ENCODE assay signal across 1 cellular context in the genomic region with DNA sequence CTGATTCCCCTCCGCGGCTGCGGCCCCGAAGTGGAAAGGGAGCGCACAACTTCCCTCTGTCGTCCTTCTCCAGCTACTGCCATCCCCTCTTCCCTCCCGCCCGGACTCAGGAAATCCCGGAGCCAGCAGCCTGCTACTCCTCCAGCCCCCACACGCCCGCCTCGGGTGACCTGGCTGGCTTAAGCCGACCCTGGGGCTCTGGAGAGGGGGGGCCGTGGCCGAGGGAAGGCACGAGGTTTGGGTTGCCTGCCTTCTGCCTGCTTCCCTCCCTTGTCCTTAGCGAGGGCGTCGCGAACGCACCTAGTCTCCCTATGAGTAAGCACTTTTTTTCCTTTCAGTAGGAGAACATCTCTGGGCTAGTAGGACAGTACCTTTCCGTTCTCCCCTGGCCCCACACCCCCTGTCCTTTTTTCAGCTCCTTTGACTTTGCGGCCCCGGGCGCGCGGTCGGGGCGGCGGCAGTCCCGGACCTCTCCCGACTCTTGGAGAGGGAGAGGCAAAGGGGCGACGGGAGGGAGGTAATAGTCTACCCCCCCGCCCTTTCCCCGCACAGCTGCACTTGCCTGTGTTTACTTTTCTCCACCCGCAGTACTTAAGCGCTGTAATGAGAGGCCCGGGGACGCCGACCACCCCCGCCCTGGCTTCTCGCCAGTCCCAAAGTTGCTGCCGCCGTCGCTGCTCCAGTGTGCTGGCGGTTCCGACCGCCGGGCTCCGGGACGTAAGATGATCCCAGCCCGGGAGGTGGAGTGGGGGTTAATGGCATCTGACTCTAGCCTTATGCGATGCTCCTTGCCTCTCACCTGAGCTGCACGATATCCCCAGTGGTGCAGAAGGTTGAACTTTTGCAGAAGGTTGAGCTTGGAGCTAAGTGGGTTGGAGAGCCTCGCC.
A peak's percentile ranks its signal among the peaks of the same experiment; 100 is the strongest.
TF ChIP-seq lines count a peak whose summit lies in the region.

No MANE protein-coding gene starts in this region.

TF ChIP-seq in HEK293, 187 proteins besides CTCF, POLR2A, EP300 and RAD21 (continued from another document):
- TF ChIP-seq, protein P1, sequence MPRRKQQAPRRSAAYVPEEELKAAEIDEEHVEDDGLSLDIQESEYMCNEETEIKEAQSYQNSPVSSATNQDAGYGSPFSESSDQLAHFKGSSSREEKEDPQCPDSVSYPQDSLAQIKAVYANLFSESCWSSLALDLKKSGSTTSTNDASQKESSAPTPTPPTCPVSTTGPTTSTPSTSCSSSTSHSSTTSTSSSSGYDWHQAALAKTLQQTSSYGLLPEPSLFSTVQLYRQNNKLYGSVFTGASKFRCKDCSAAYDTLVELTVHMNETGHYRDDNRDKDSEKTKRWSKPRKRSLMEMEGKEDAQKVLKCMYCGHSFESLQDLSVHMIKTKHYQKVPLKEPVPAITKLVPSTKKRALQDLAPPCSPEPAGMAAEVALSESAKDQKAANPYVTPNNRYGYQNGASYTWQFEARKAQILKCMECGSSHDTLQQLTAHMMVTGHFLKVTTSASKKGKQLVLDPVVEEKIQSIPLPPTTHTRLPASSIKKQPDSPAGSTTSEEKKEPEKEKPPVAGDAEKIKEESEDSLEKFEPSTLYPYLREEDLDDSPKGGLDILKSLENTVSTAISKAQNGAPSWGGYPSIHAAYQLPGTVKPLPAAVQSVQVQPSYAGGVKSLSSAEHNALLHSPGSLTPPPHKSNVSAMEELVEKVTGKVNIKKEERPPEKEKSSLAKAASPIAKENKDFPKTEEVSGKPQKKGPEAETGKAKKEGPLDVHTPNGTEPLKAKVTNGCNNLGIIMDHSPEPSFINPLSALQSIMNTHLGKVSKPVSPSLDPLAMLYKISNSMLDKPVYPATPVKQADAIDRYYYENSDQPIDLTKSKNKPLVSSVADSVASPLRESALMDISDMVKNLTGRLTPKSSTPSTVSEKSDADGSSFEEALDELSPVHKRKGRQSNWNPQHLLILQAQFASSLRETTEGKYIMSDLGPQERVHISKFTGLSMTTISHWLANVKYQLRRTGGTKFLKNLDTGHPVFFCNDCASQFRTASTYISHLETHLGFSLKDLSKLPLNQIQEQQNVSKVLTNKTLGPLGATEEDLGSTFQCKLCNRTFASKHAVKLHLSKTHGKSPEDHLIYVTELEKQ (tag by site-specific recombination; IDR thresholded peaks at IDR 0.05; ENCODE audit: borderline replicate concordance) = peak; percentile 20; the same call in 1 of the 2 replicates
- TF ChIP-seq ZFP37 (tag by site-specific recombination; IDR thresholded peaks at IDR 0.05) (no peak), ZNF776 (tag by site-specific recombination; IDR thresholded peaks at IDR 0.05; ENCODE audit: borderline replicate concordance) (no peak), REPIN1 (tag by site-specific recombination; IDR thresholded peaks at IDR 0.05; ENCODE audit: low read depth) (no peak), GFI1B (tag by site-specific recombination; IDR thresholded peaks at IDR 0.05) (0 out of 2 replicates have a peak, but pooled peaks have one; percentile 7), SALL2 (tag by site-specific recombination; IDR thresholded peaks at IDR 0.05; ENCODE audit: borderline replicate concordance) (no peak), ZNF157 (tag by site-specific recombination; IDR thresholded peaks at IDR 0.05) (no peak), ZNF19 (tag by site-specific recombination; IDR thresholded peaks at IDR 0.05; ENCODE audit: low read depth) (no peak), ZNF350 (tag by site-specific recombination; IDR thresholded peaks at IDR 0.05) (no peak), ZNF792 (tag by site-specific recombination; IDR thresholded peaks at IDR 0.05) (no peak), ZNF23 (tag by site-specific recombination; IDR thresholded peaks at IDR 0.05; ENCODE audit: borderline replicate concordance) (no peak), ZNF777 (tag by site-specific recombination; IDR thresholded peaks at IDR 0.05; ENCODE audit: borderline replicate concordance) (no peak), SP2 (tag by site-specific recombination; IDR thresholded peaks at IDR 0.05) (no peak), ZNF560 (tag by site-specific recombination; IDR thresholded peaks at IDR 0.05; ENCODE audit: borderline replicate concordance) (no peak), WT1 (tag by site-specific recombination; IDR thresholded peaks at IDR 0.05) (peak; percentile 62; the same call in 1 of the 2 replicates), OVOL3 (tag by site-specific recombination; IDR thresholded peaks at IDR 0.05) (no peak), GLIS2 (tag by site-specific recombination; IDR thresholded peaks at IDR 0.05) (peak; percentile 70; the same call in 1 of the 2 replicates), ZNF433 (tag by site-specific recombination; IDR thresholded peaks at IDR 0.05; ENCODE audit: low read depth) (no peak), ZNF24 (tag by site-specific recombination; IDR thresholded peaks at IDR 0.05) (no peak), ZNF426 (tag by site-specific recombination; IDR thresholded peaks at IDR 0.05) (no peak)
- TF ChIP-seq, protein P2, sequence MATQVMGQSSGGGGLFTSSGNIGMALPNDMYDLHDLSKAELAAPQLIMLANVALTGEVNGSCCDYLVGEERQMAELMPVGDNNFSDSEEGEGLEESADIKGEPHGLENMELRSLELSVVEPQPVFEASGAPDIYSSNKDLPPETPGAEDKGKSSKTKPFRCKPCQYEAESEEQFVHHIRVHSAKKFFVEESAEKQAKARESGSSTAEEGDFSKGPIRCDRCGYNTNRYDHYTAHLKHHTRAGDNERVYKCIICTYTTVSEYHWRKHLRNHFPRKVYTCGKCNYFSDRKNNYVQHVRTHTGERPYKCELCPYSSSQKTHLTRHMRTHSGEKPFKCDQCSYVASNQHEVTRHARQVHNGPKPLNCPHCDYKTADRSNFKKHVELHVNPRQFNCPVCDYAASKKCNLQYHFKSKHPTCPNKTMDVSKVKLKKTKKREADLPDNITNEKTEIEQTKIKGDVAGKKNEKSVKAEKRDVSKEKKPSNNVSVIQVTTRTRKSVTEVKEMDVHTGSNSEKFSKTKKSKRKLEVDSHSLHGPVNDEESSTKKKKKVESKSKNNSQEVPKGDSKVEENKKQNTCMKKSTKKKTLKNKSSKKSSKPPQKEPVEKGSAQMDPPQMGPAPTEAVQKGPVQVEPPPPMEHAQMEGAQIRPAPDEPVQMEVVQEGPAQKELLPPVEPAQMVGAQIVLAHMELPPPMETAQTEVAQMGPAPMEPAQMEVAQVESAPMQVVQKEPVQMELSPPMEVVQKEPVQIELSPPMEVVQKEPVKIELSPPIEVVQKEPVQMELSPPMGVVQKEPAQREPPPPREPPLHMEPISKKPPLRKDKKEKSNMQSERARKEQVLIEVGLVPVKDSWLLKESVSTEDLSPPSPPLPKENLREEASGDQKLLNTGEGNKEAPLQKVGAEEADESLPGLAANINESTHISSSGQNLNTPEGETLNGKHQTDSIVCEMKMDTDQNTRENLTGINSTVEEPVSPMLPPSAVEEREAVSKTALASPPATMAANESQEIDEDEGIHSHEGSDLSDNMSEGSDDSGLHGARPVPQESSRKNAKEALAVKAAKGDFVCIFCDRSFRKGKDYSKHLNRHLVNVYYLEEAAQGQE (tag by site-specific recombination; IDR thresholded peaks at IDR 0.05) = no peak
- TF ChIP-seq, protein P3, sequence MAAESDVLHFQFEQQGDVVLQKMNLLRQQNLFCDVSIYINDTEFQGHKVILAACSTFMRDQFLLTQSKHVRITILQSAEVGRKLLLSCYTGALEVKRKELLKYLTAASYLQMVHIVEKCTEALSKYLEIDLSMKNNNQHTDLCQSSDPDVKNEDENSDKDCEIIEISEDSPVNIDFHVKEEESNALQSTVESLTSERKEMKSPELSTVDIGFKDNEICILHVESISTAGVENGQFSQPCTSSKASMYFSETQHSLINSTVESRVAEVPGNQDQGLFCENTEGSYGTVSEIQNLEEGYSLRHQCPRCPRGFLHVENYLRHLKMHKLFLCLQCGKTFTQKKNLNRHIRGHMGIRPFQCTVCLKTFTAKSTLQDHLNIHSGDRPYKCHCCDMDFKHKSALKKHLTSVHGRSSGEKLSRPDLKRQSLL (tag by site-specific recombination; IDR thresholded peaks at IDR 0.05) = no peak
- TF ChIP-seq, protein P4, sequence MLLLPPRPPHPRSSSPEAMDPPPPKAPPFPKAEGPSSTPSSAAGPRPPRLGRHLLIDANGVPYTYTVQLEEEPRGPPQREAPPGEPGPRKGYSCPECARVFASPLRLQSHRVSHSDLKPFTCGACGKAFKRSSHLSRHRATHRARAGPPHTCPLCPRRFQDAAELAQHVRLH (tag by site-specific recombination; IDR thresholded peaks at IDR 0.05) = no peak
- TF ChIP-seq, protein P5, sequence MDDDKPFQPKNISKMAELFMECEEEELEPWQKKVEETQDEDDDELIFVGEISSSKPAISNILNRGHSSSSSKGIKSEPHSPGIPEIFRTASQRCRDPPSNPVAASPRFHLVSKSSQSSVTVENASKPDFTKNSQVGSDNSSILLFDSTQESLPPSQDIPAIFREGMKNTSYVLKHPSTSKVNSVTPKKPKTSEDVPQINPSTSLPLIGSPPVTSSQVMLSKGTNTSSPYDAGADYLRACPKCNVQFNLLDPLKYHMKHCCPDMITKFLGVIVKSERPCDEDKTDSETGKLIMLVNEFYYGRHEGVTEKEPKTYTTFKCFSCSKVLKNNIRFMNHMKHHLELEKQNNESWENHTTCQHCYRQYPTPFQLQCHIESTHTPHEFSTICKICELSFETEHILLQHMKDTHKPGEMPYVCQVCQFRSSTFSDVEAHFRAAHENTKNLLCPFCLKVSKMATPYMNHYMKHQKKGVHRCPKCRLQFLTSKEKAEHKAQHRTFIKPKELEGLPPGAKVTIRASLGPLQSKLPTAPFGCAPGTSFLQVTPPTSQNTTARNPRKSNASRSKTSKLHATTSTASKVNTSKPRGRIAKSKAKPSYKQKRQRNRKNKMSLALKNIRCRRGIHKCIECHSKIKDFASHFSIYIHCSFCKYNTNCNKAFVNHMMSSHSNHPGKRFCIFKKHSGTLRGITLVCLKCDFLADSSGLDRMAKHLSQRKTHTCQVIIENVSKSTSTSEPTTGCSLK (tag by site-specific recombination; IDR thresholded peaks at IDR 0.05) = no peak
- TF ChIP-seq, protein P6, sequence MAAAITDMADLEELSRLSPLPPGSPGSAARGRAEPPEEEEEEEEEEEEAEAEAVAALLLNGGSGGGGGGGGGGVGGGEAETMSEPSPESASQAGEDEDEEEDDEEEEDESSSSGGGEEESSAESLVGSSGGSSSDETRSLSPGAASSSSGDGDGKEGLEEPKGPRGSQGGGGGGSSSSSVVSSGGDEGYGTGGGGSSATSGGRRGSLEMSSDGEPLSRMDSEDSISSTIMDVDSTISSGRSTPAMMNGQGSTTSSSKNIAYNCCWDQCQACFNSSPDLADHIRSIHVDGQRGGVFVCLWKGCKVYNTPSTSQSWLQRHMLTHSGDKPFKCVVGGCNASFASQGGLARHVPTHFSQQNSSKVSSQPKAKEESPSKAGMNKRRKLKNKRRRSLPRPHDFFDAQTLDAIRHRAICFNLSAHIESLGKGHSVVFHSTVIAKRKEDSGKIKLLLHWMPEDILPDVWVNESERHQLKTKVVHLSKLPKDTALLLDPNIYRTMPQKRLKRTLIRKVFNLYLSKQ (tag by site-specific recombination; IDR thresholded peaks at IDR 0.05; ENCODE audit: borderline replicate concordance) = no peak
- TF ChIP-seq, protein P7, sequence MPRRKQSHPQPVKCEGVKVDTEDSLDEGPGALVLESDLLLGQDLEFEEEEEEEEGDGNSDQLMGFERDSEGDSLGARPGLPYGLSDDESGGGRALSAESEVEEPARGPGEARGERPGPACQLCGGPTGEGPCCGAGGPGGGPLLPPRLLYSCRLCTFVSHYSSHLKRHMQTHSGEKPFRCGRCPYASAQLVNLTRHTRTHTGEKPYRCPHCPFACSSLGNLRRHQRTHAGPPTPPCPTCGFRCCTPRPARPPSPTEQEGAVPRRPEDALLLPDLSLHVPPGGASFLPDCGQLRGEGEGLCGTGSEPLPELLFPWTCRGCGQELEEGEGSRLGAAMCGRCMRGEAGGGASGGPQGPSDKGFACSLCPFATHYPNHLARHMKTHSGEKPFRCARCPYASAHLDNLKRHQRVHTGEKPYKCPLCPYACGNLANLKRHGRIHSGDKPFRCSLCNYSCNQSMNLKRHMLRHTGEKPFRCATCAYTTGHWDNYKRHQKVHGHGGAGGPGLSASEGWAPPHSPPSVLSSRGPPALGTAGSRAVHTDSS (tag by site-specific recombination; IDR thresholded peaks at IDR 0.05) = no peak
